In genomic region chr14:19873178-19873577, GRCh38 we compare ENCODE assay signal across 2 cellular contexts.
TF ChIP-seq lines count a peak whose summit lies in the region.

No MANE protein-coding gene starts in this region.

TF ChIP-seq in HepG2, 621 proteins besides CTCF, POLR2A, EP300 and RAD21:
- TF ChIP-seq ZNF549 (CRISPR knock-in tag; IDR thresholded peaks at IDR 0.05) (no peak), ZSCAN31 (CRISPR knock-in tag; IDR thresholded peaks at IDR 0.05; ENCODE audit: low read depth) (no peak), HIC2 (CRISPR knock-in tag; IDR thresholded peaks at IDR 0.05; ENCODE audit: low read depth) (no peak), ZNF143 (CRISPR knock-in tag; IDR thresholded peaks at IDR 0.05) (peak; percentile 52), KIAA2018 (CRISPR knock-in tag; IDR thresholded peaks at IDR 0.05; ENCODE audit: borderline replicate concordance) (no peak), USF2 (IDR thresholded peaks at IDR 0.05; ENCODE audit: low read depth, low read length) (no peak), USF2 (CRISPR knock-in tag; IDR thresholded peaks at IDR 0.05; ENCODE audit: borderline replicate concordance) (no peak), SRSF4 (IDR thresholded peaks at IDR 0.05; ENCODE audit: low read depth, low read length, poor library complexity, severe bottlenecking) (no peak), SPEN (CRISPR knock-in tag; IDR thresholded peaks at IDR 0.05; ENCODE audit: low read depth) (no peak), THAP11 (CRISPR knock-in tag; IDR thresholded peaks at IDR 0.05) (peak; percentile 76)

TF ChIP-seq in K562, 482 proteins besides CTCF, POLR2A, EP300 and RAD21:
- no peak for TF ChIP-seq CREB1 (IDR thresholded peaks at IDR 0.05)
- TF ChIP-seq CREB1 (CRISPR knock-in tag; IDR thresholded peaks at IDR 0.05) = no peak
- no peak for TF ChIP-seq ZNF785 (CRISPR knock-in tag; IDR thresholded peaks at IDR 0.05)
- TF ChIP-seq HES1 (IDR thresholded peaks at IDR 0.05; ENCODE audit: low read depth) = no peak
- no peak for TF ChIP-seq NR2C1 (IDR thresholded peaks at IDR 0.05)
- no peak for TF ChIP-seq NR2C1 (tag; IDR thresholded peaks at IDR 0.05)
- no peak for TF ChIP-seq GMEB1 (CRISPR knock-in tag; IDR thresholded peaks at IDR 0.05)
- no peak for TF ChIP-seq FIP1L1 (IDR thresholded peaks at IDR 0.05; ENCODE audit: low read depth, low read length, poor library complexity, severe bottlenecking)
- no peak for TF ChIP-seq RBM25 (IDR thresholded peaks at IDR 0.05; ENCODE audit: low read depth, low read length, severe bottlenecking)
- no peak for TF ChIP-seq THAP7 (CRISPR knock-in tag; IDR thresholded peaks at IDR 0.05)
- TF ChIP-seq KLF1 (tag; IDR thresholded peaks at IDR 0.05) = no peak
- no peak for TF ChIP-seq KLF10 (CRISPR knock-in tag; IDR thresholded peaks at IDR 0.05)
- TF ChIP-seq FOS (IDR thresholded peaks at IDR 0.05; ENCODE audit: extremely low read depth, insufficient read length) = no peak
- no peak for TF ChIP-seq DNMT1 (IDR thresholded peaks at IDR 0.05)
